ENCODE assay signal across 8 cellular contexts in genomic region chr11:43880640-43881159, GRCh38. TPM values are rescaled to one million over a fixed set of nuclear protein-coding genes. Genes with fewer than 3 reads are reported as not detected.
DNase-seq lines count a peak whose midpoint lies in the region; ATAC-seq and TF ChIP-seq lines count a peak whose summit lies in the region.

ALKBH3 (plus strand) TSS chr11:43880831; CDS start chr11:43882653, 1,822 bp downstream.

- no peak for TF ChIP-seq CTCF in PC-9 (conservative IDR thresholded peaks at IDR 0.05)

- H3K27me3 ChIP-seq in PC-9 (ENCODE audit: insufficient read depth, low read depth) (peaks cover 28% of the 10 kb centered on the region), mucosa of rectum (ENCODE audit: control insufficient read depth in 2 of 2, insufficient read depth in 2 of 2, low read length in 2 of 2) (peaks cover 6 to 11% of the 10 kb centered on the region in 2 donors)

- H3K4me2 ChIP-seq in PC-9: peak within 1 kb of the TSS; percentile 89

- H3K79me2 ChIP-seq in PC-9 (ENCODE audit: low read depth): peaks cover 15% of the 10 kb centered on the region

- H3F3A ChIP-seq in PC-9 (ENCODE audit: insufficient read depth, low read depth): no peaks in the 10 kb centered on the region

- DNase-seq in DMS 273 treated with DMSO at 0.1 percent for 48 hours (lab: John Stamatoyannopoulos, UW): peak; percentile 70
- peak; percentile 79 for DNase-seq in HuH-7 (ENCODE audit: low spot score)
- DNase-seq in PC-9: peak; percentile 85 to 87
- DNase-seq in activated T-cell treated with anti-CD3 and anti-CD28 coated beads, Interleukin-2, amount 50 U/mL, for 1 hour: peak; percentile 92
- DNase-seq in erythroblast (lab: John Stamatoyannopoulos, UW): peak; percentile 93 to 96
- peak; percentile 83 for DNase-seq in stimulated activated CD8-positive, alpha-beta memory T cell treated with anti-CD3 and anti-CD28 coated beads, Interleukin-4, amount 100 ng/mL, for 24 hours (ENCODE audit: low read depth)

- H3K27ac ChIP-seq in PC-9 (no peak within 1 kb of the TSS), mucosa of rectum (ENCODE audit: low read depth in 2 of 2, low read length in 2 of 2) (peak within 1 kb of the TSS; percentile 13 to 29)

- intact Hi-C loops in PC-9 (cut with micrococcal nuclease; ENCODE audit: unreplicated experiment): no loop called here

- peak within 1 kb of the TSS; percentile 86 for H3K4me3 ChIP-seq in PC-9
- H3K4me3 ChIP-seq in mucosa of rectum (ENCODE audit: low read length in 2 of 2): peak within 1 kb of the TSS; percentile 75 to 99

- no peaks in the 10 kb centered on the region; the same call in 1 of the 2 replicates for H3K9me3 ChIP-seq in PC-9 (ENCODE audit: insufficient read depth, low read depth)
- H3K9me3 ChIP-seq in mucosa of rectum (ENCODE audit: control insufficient read depth in 2 of 2, low read length in 2 of 2): no peaks in the 10 kb centered on the region

- peak; percentile 98 for ATAC-seq in GM21528 (IDR thresholded peaks at IDR 0.05; ENCODE audit: low FRiP score, unreplicated experiment)

- CTCF ChIA-PET in PC-9 (lab: Charles Lee): no interaction called here

- peak within 1 kb of the TSS; percentile 98 for H2AFZ ChIP-seq in PC-9

- peak within 1 kb of the TSS; percentile 69 to 83 for H3K9ac ChIP-seq in mucosa of rectum (ENCODE audit: low read depth in 1 of 2, low read length in 2 of 2)

- H3K9me2 ChIP-seq in PC-9 (ENCODE audit: insufficient read depth): no peaks in the 10 kb centered on the region

- peaks cover 17% of the 10 kb centered on the region for H3K4me1 ChIP-seq in PC-9 (replicated peaks; ENCODE audit: insufficient read depth)
- peaks cover 10 to 13% of the 10 kb centered on the region in 2 donors for H3K4me1 ChIP-seq in mucosa of rectum (ENCODE audit: control insufficient read depth in 2 of 2, insufficient read depth in 2 of 2, low read length in 2 of 2)

- POLR2A ChIA-PET in PC-9 (lab: Charles Lee; ENCODE audit: unreplicated experiment): no interaction called here

- H3K36me3 ChIP-seq in PC-9 (ENCODE audit: low read depth): peaks cover 12% of the 10 kb centered on the region
- H3K36me3 ChIP-seq in mucosa of rectum (ENCODE audit: control insufficient read depth in 2 of 2, insufficient read depth in 2 of 2, low read length in 2 of 2): peaks cover 13 to 23% of the 10 kb centered on the region in 2 donors

- peak; percentile 46 for TF ChIP-seq POLR2A in erythroblast (IDR thresholded peaks at IDR 0.05; ENCODE audit: low read length)

- no TSS peak for BruUV-seq in PC-9 (replicated peaks; lab: Mats Ljungman, UMichigan)

- no peaks in the 10 kb centered on the region for H4K20me1 ChIP-seq in PC-9 (ENCODE audit: insufficient read depth)

RNA-seq across cellular contexts. Expression of gene ALKBH3, which starts in this region (rescaled TPM):
- total RNA-seq in PC-9 (2021): 47.3 and 60.7 TPM in 2 replicates
